Comparison of ENCODE assay signal across 20 cellular contexts in the genomic region with DNA sequence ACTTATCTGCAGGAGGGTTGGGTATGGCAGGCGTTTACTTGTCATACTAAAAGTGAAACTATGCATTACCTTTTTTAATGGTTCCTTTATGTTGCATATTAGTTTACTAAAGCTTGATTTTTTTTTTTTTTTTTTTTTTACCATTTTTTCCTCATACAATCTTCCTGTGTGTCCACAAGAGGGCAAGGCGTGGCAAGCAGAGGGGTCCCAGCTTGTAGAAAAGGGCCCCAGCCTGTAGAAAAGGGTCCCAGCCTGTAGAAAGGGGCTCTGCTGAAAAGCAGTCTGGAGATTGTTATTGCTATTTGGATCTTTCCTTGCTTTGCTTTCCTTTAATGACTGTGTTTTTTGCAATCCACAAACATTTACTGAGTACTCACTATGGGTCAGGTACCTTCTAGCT. TPM values are rescaled to one million over a fixed set of nuclear protein-coding genes. Genes with fewer than 3 reads are reported as not detected.
A peak's percentile ranks its signal among the peaks of the same experiment; 100 is the strongest.
DNase-seq lines count a peak whose midpoint lies in the region; ATAC-seq and TF ChIP-seq lines count a peak whose summit lies in the region.
"Had no signal": no experiment of that assay in that cellular context is flagged by ENCODE, and none has a peak within 500 bp of the region (broad histone marks: within the 10 kb centered on the region; RNA-seq: fewer than 3 reads in every experiment).

No MANE protein-coding gene starts in this region.

- H3K9ac ChIP-seq in IMR-90 (ENCODE audit: low read depth, low read length), result no peak overlapping the region

- peaks cover 27 to 79% of the 10 kb centered on the region in 2 experiments for H3K79me1 ChIP-seq in IMR-90 (ENCODE audit: low read depth in 1 of 2, low read length in 2 of 2)

- no peaks in the 10 kb centered on the region for H3K9me3 ChIP-seq in IMR-90 (ENCODE audit: control insufficient read depth, insufficient read depth, low read length)
- H3K9me3 ChIP-seq: right lobe of liver had no signal

- in situ Hi-C loops in IMR-90 (cut with MboI; ENCODE audit: low sequenced_read_pairs), result no loop called here

- H2BK5ac ChIP-seq in IMR-90 (ENCODE audit: low read depth, low read length, poor library complexity, severe bottlenecking), result no peak overlapping the region

- BruUV-seq in IMR-90 (replicated peaks; lab: Mats Ljungman, UMichigan), result no TSS peak

- peaks cover 25% of the 10 kb centered on the region for H3K4me1 ChIP-seq in IMR-90 (ENCODE audit: control insufficient read depth, insufficient read depth, low read length)

- no peak for TF ChIP-seq POLR2A in IMR-90 (IDR thresholded peaks at IDR 0.05; ENCODE audit: low read depth, low read length)

- H3K4me3 Mint-ChIP-seq in activated CD8-positive, alpha-beta T cell treated with anti-CD3 and anti-CD28 coated beads for 36 hours, result no peak overlapping the region
- H3K4me3 Mint-ChIP-seq in activated CD8-positive, alpha-beta T cell treated with anti-CD3 and anti-CD28 coated beads, Interleukin-2, amount 10 ng/mL, durations not matched to agents 7 days and 5 days, result no peak overlapping the region
- H3K4me3 Mint-ChIP-seq in chondrocyte (ENCODE audit: unreplicated experiment), result no peak overlapping the region
- no peak overlapping the region for H3K4me3 Mint-ChIP-seq in osteocyte (ENCODE audit: unreplicated experiment)
- H3K4me3 Mint-ChIP-seq: activated CD4-positive, alpha-beta T cell treated with anti-CD3 and anti-CD28 coated beads for 36 hours; dendritic cell treated with granulocyte-macrophage colony-stimulating factor and Interleukin-4, amounts not matched to agents 40 ng/mL and 50 ng/mL, for 4 days; nephron; T-helper 1 cell treated with Interleukin-12 subunit alpha and Interleukin-12 subunit beta and Interleukin-4 antibody, amounts not matched to agents 30 μg/mL and 1 μg/mL, for 36 hours had no signal

- H2BK15ac ChIP-seq in IMR-90 (ENCODE audit: low read depth, low read length), result no peak overlapping the region

- H3K23ac ChIP-seq in IMR-90 (ENCODE audit: low read depth, low read length), result no peak overlapping the region

- H2BK120ac ChIP-seq in IMR-90 (ENCODE audit: low read depth, low read length), result no peak overlapping the region

- H3K27me3 Mint-ChIP-seq in activated CD8-positive, alpha-beta T cell treated with anti-CD3 and anti-CD28 coated beads for 36 hours, result no peaks in the 10 kb centered on the region
- no peaks in the 10 kb centered on the region for H3K27me3 Mint-ChIP-seq in activated CD8-positive, alpha-beta T cell treated with anti-CD3 and anti-CD28 coated beads, Interleukin-2, amount 10 ng/mL, durations not matched to agents 7 days and 5 days (ENCODE audit: low read depth)
- no peaks in the 10 kb centered on the region for H3K27me3 Mint-ChIP-seq in chondrocyte (ENCODE audit: low read depth)
- H3K27me3 Mint-ChIP-seq in osteocyte (ENCODE audit: unreplicated experiment), result no peaks in the 10 kb centered on the region
- H3K27me3 Mint-ChIP-seq: activated CD4-positive, alpha-beta T cell treated with anti-CD3 and anti-CD28 coated beads for 36 hours; dendritic cell treated with granulocyte-macrophage colony-stimulating factor and Interleukin-4, amounts not matched to agents 40 ng/mL and 50 ng/mL, for 4 days had no signal

- peaks cover 22% of the 10 kb centered on the region for H3K9me1 ChIP-seq in IMR-90 (ENCODE audit: insufficient read depth, low read length)

- 0 out of 2 replicates have a peak, but pooled peaks have one; percentile 5 for TF ChIP-seq RAD21 in IMR-90 (IDR thresholded peaks at IDR 0.05; ENCODE audit: low read length)

- H3K18ac ChIP-seq in IMR-90 (ENCODE audit: low read depth, low read length), result no peak overlapping the region

- H3K27me3 ChIP-seq in IMR-90 (ENCODE audit: control insufficient read depth, insufficient read depth, low read length), result no peaks in the 10 kb centered on the region
- H3K27me3 ChIP-seq: right lobe of liver had no signal

- H3K14ac ChIP-seq in IMR-90 (replicated peaks; ENCODE audit: low read depth, low read length), result no peak overlapping the region

- H3K56ac ChIP-seq in IMR-90 (ENCODE audit: extremely low read depth, insufficient read depth, low read length), result no peak overlapping the region

- H2BK20ac ChIP-seq in IMR-90 (ENCODE audit: low read depth, low read length), result no peak overlapping the region

- H3K36me3 ChIP-seq in IMR-90 (ENCODE audit: control insufficient read depth, insufficient read depth, low read length), result peaks cover 53% of the 10 kb centered on the region

- dilution Hi-C loops in IMR-90 (cut with HindIII; ENCODE audit: low sequenced_read_pairs, unreplicated experiment), result no loop called here

- peaks cover 68% of the 10 kb centered on the region for H3K36me3 Mint-ChIP-seq in activated CD8-positive, alpha-beta T cell treated with anti-CD3 and anti-CD28 coated beads for 36 hours (ENCODE audit: low read depth)
- peaks cover 73% of the 10 kb centered on the region for H3K36me3 Mint-ChIP-seq in activated CD8-positive, alpha-beta T cell treated with anti-CD3 and anti-CD28 coated beads, Interleukin-2, amount 10 ng/mL, durations not matched to agents 7 days and 5 days (ENCODE audit: low read depth)
- H3K36me3 Mint-ChIP-seq in chondrocyte (ENCODE audit: low read depth) (peaks cover 39% of the 10 kb centered on the region), osteocyte (ENCODE audit: unreplicated experiment) (peaks cover 61% of the 10 kb centered on the region)

- ATAC-seq in activated CD8-positive, alpha-beta T cell treated with anti-CD3 and anti-CD28 coated beads for 36 hours, result no peak
- ATAC-seq in activated CD8-positive, alpha-beta T cell treated with anti-CD3 and anti-CD28 coated beads, Interleukin-2, amount 10 ng/mL, durations not matched to agents 7 days and 5 days, result no peak
- ATAC-seq in IMR-90 (ENCODE audit: low read depth) (no peak), GM19467 (IDR thresholded peaks at IDR 0.05; ENCODE audit: unreplicated experiment) (no peak), HG03521 (IDR thresholded peaks at IDR 0.05; ENCODE audit: unreplicated experiment) (no peak)
- ATAC-seq: activated CD4-positive, alpha-beta T cell treated with anti-CD3 and anti-CD28 coated beads for 36 hours; right lobe of liver had no signal

- POLR2A ChIA-PET in activated CD8-positive, alpha-beta T cell treated with anti-CD3 and anti-CD28 coated beads for 36 hours (lab: Charles Lee), result interaction anchor here (0.9 to 1.6 kb wide), 4 partner anchors 14 to 84 kb away, joined by 3 to 4 read pairs (median 3); no protein-coding TSS in a partner anchor
- POLR2A ChIA-PET in activated CD8-positive, alpha-beta T cell treated with anti-CD3 and anti-CD28 coated beads, Interleukin-2, amount 10 ng/mL, durations not matched to agents 7 days and 5 days (lab: Charles Lee), result interaction anchor here (0.7 kb wide), 1 partner anchor 741 kb away, joined by 3 read pairs; no protein-coding TSS in a partner anchor
- POLR2A ChIA-PET in IMR-90 (lab: Charles Lee; ENCODE audit: unreplicated experiment), result interaction anchor here (0.5 to 0.6 kb wide), 2 partner anchors 18 to 196 kb away, joined by 3 to 4 read pairs; no protein-coding TSS in a partner anchor

- CTCF ChIA-PET in activated CD8-positive, alpha-beta T cell treated with anti-CD3 and anti-CD28 coated beads for 36 hours (lab: Charles Lee), result interaction anchor here (0.9 to 1.5 kb wide), 9 partner anchors 11 to 232 kb away, joined by 3 to 4 read pairs (median 3); no protein-coding TSS in a partner anchor
- CTCF ChIA-PET in activated CD8-positive, alpha-beta T cell treated with anti-CD3 and anti-CD28 coated beads, Interleukin-2, amount 10 ng/mL, durations not matched to agents 7 days and 5 days (lab: Charles Lee), result interaction anchor here (0.6 to 1.4 kb wide), 5 partner anchors 10 to 141 kb away, joined by 3 to 4 read pairs (median 3); no protein-coding TSS in a partner anchor
- CTCF ChIA-PET in IMR-90 (lab: Yijun Ruan, JAX), result no interaction called here

- no peak overlapping the region for H2AFZ ChIP-seq in IMR-90 (replicated peaks; ENCODE audit: low read length, poor library complexity)

- H3K4me1 Mint-ChIP-seq in activated CD8-positive, alpha-beta T cell treated with anti-CD3 and anti-CD28 coated beads for 36 hours (ENCODE audit: low read depth), result peaks cover 4% of the 10 kb centered on the region
- H3K4me1 Mint-ChIP-seq in activated CD8-positive, alpha-beta T cell treated with anti-CD3 and anti-CD28 coated beads, Interleukin-2, amount 10 ng/mL, durations not matched to agents 7 days and 5 days (ENCODE audit: low read depth), result no peaks in the 10 kb centered on the region
- H3K4me1 Mint-ChIP-seq in chondrocyte (ENCODE audit: low read depth) (peaks cover 9% of the 10 kb centered on the region), osteocyte (ENCODE audit: unreplicated experiment) (no peaks in the 10 kb centered on the region)
- H3K4me1 Mint-ChIP-seq: activated CD4-positive, alpha-beta T cell treated with anti-CD3 and anti-CD28 coated beads for 36 hours; nephron had no signal

- no peak overlapping the region for H2AK5ac ChIP-seq in IMR-90 (ENCODE audit: low read depth, low read length)

- no CpG with 5 or more reads among the region's 2 CpGs for WGBS in IMR-90 (ENCODE audit: extremely low coverage in 2 of 2, insufficient read length in 1 of 2), 2 experiments

- peaks cover 48% of the 10 kb centered on the region for H4K20me1 ChIP-seq in IMR-90 (ENCODE audit: insufficient read depth, low read length)

- H2AK9ac ChIP-seq in IMR-90 (replicated peaks; ENCODE audit: low read depth, low read length, poor library complexity), result no peak overlapping the region

- peak overlapping the region; percentile 2 for H3K27ac Mint-ChIP-seq in activated CD8-positive, alpha-beta T cell treated with anti-CD3 and anti-CD28 coated beads for 36 hours
- H3K27ac Mint-ChIP-seq in activated CD8-positive, alpha-beta T cell treated with anti-CD3 and anti-CD28 coated beads, Interleukin-2, amount 10 ng/mL, durations not matched to agents 7 days and 5 days, result no peak overlapping the region
- H3K27ac Mint-ChIP-seq in chondrocyte (ENCODE audit: unreplicated experiment) (no peak overlapping the region), osteocyte (ENCODE audit: unreplicated experiment) (no peak overlapping the region)
- H3K27ac Mint-ChIP-seq: dendritic cell treated with granulocyte-macrophage colony-stimulating factor and Interleukin-4, amounts not matched to agents 40 ng/mL and 50 ng/mL, for 4 days; nephron; T-helper 1 cell treated with Interleukin-12 subunit alpha and Interleukin-12 subunit beta and Interleukin-4 antibody, amounts not matched to agents 30 μg/mL and 1 μg/mL, for 36 hours had no signal

- no peaks in the 10 kb centered on the region for H3K9me3 Mint-ChIP-seq in activated CD8-positive, alpha-beta T cell treated with anti-CD3 and anti-CD28 coated beads for 36 hours
- H3K9me3 Mint-ChIP-seq in activated CD8-positive, alpha-beta T cell treated with anti-CD3 and anti-CD28 coated beads, Interleukin-2, amount 10 ng/mL, durations not matched to agents 7 days and 5 days (ENCODE audit: insufficient read depth), result no peaks in the 10 kb centered on the region
- H3K9me3 Mint-ChIP-seq in chondrocyte (ENCODE audit: low read depth), result no peaks in the 10 kb centered on the region
- no peaks in the 10 kb centered on the region for H3K9me3 Mint-ChIP-seq in osteocyte (ENCODE audit: unreplicated experiment)
- H3K9me3 Mint-ChIP-seq: dendritic cell treated with granulocyte-macrophage colony-stimulating factor and Interleukin-4, amounts not matched to agents 40 ng/mL and 50 ng/mL, for 4 days; nephron; T-helper 1 cell treated with Interleukin-12 subunit alpha and Interleukin-12 subunit beta and Interleukin-4 antibody, amounts not matched to agents 30 μg/mL and 1 μg/mL, for 36 hours had no signal

- peak; percentile 33 for TF ChIP-seq CTCF in activated CD8-positive, alpha-beta T cell treated with anti-CD3 and anti-CD28 coated beads for 36 hours (IDR thresholded peaks at IDR 0.05)
- TF ChIP-seq CTCF in IMR-90 (conservative IDR thresholded peaks at IDR 0.05; ENCODE audit: low read depth, low read length) (peak; percentile 25; the same call in 1 of the 2 replicates), chondrocyte (IDR thresholded peaks at IDR 0.05) (peak; percentile 63), osteocyte (IDR thresholded peaks at IDR 0.05) (peak; percentile 24)

- H3K27ac ChIP-seq in IMR-90 (ENCODE audit: insufficient read depth, low read length), result no peak overlapping the region
- H3K27ac ChIP-seq: right lobe of liver had no signal

- no peak overlapping the region for H4K5ac ChIP-seq in IMR-90 (ENCODE audit: low read depth, low read length)

- DNase-seq in activated CD8-positive, alpha-beta T cell treated with anti-CD3 and anti-CD28 coated beads for 36 hours, result no peak
- DNase-seq in activated CD8-positive, alpha-beta T cell treated with anti-CD3 and anti-CD28 coated beads, Interleukin-2, amount 10 ng/mL, durations not matched to agents 7 days and 5 days, result no peak
- no peak for DNase-seq in IMR-90
- no peak for DNase-seq in chondrocyte (ENCODE audit: low spot score)
- DNase-seq in osteocyte (ENCODE audit: extremely low spot score, unreplicated experiment), result no peak
- DNase-seq in Kasumi-1 (lab: John Stamatoyannopoulos, UW), result no peak
- DNase-seq: activated CD4-positive, alpha-beta T cell treated with anti-CD3 and anti-CD28 coated beads for 36 hours; amniotic stem cell; DMS 273 treated with DMSO at 0.1 percent for 48 hours; NCI-H2029; NCI-H524 treated with DMSO at 0.1 percent for 48 hours; right lobe of liver; stimulated activated CD4-positive, alpha-beta T cell treated with anti-CD3 and anti-CD28 coated beads, Interleukin-4, amount 100 ng/mL, for 24 hours had no signal

- no peak overlapping the region for H4K8ac ChIP-seq in IMR-90 (ENCODE audit: low read depth in 2 of 2, low read length in 2 of 2)

- H3K4me2 ChIP-seq in IMR-90 (ENCODE audit: low read depth, low read length), result no peak overlapping the region

- intact Hi-C loops in activated CD8-positive, alpha-beta T cell treated with anti-CD3 and anti-CD28 coated beads for 36 hours (cut with micrococcal nuclease), result no loop called here
- intact Hi-C loops in IMR-90 (cut with micrococcal nuclease), result loop anchor here (5.0 kb wide), 1 partner anchor 441 kb away; no protein-coding TSS in a partner anchor

- no peak overlapping the region for H3K4ac ChIP-seq in IMR-90 (ENCODE audit: low read depth, low read length)

- H3K4me3 ChIP-seq in IMR-90 (ENCODE audit: insufficient read depth, low read depth, low read length), result no peak overlapping the region
- H3K4me3 ChIP-seq: right lobe of liver had no signal

- no peak overlapping the region for H4K91ac ChIP-seq in IMR-90 (ENCODE audit: insufficient read depth, low read depth, low read length)

RNA-seq across cellular contexts. Expression of a gene that starts 21.9 kb away (rescaled TPM):
- total RNA-seq in activated CD8-positive, alpha-beta T cell treated with anti-CD3 and anti-CD28 coated beads for 36 hours, result 10 to 100 TPM; 27.8 to 28.2 TPM
- total RNA-seq in activated CD8-positive, alpha-beta T cell treated with anti-CD3 and anti-CD28 coated beads, Interleukin-2, amount 10 ng/mL, durations not matched to agents 7 days and 5 days, result 10 to 100 TPM; 21.0 to 22.5 TPM
- total RNA-seq in IMR-90 (2012; rRNA removed) (65.6 and 65.8 TPM in 2 replicates), chondrocyte (32.8 to 36.2 TPM (median 34.5 TPM) in 3 replicates), osteocyte (31.2 and 32.4 TPM in 2 replicates)
- polyA plus RNA-seq in IMR-90 (2012; rRNA removed), result 43.5 and 44.4 TPM in 2 replicates
- 35.3 and 42.3 TPM in 2 replicates for polyA plus RNA-seq in IMR-90 (2012; cell fraction: cytosol; rRNA removed)
- 21.5 and 30.4 TPM in 2 replicates for polyA plus RNA-seq in IMR-90 (2012; cell fraction: nucleus; rRNA removed; ENCODE audit: low replicate concordance)

RNA-seq across cellular contexts. Expression of a gene that starts 33.4 kb away (rescaled TPM):
- total RNA-seq in activated CD8-positive, alpha-beta T cell treated with anti-CD3 and anti-CD28 coated beads for 36 hours, result not detected
- total RNA-seq in activated CD8-positive, alpha-beta T cell treated with anti-CD3 and anti-CD28 coated beads, Interleukin-2, amount 10 ng/mL, durations not matched to agents 7 days and 5 days, result not detected
- total RNA-seq in IMR-90 (2012; rRNA removed) (not detected in 2 replicates), chondrocyte (not detected in 3 replicates), osteocyte (not detected in 2 replicates)
- polyA plus RNA-seq in IMR-90 (2012; rRNA removed), result not detected in 2 replicates
- not detected in 2 replicates for polyA plus RNA-seq in IMR-90 (2012; cell fraction: cytosol; rRNA removed)
- polyA plus RNA-seq in IMR-90 (2012; cell fraction: nucleus; rRNA removed; ENCODE audit: low replicate concordance), result not detected in 2 replicates
- total RNA-seq: A172; activated CD4-positive, alpha-beta T cell treated with anti-CD3 and anti-CD28 coated beads for 36 hours; M059J had no signal
